8 cellular contexts compared by ENCODE assay signal in genomic region chr1:10694633-10695627, GRCh38.
DNase-seq lines count a peak whose midpoint lies in the region; ATAC-seq and TF ChIP-seq lines count a peak whose summit lies in the region.

No MANE protein-coding gene starts in this region.

- peaks cover 16% of the 10 kb centered on the region for H3K27me3 ChIP-seq in NT2/D1 (ENCODE audit: insufficient read depth, insufficient read length)

- H3K36me3 Mint-ChIP-seq in endothelial cell (ENCODE audit: low read depth, unreplicated experiment) = no peaks in the 10 kb centered on the region

- peaks cover 17% of the 10 kb centered on the region for H3K27me3 Mint-ChIP-seq in endothelial cell (ENCODE audit: unreplicated experiment)

- peak overlapping the region; percentile 39 for H3K4me3 ChIP-seq in NT2/D1 (ENCODE audit: insufficient read length, low read depth)

- peak overlapping the region; percentile 70 for H3K9ac ChIP-seq in NT2/D1 (ENCODE audit: insufficient read length, low read depth)

- no peaks in the 10 kb centered on the region for H3K9me3 ChIP-seq in NT2/D1 (ENCODE audit: insufficient read depth, low read length)

- no peaks in the 10 kb centered on the region for H3K9me3 Mint-ChIP-seq in endothelial cell (ENCODE audit: unreplicated experiment)

- H3K27ac Mint-ChIP-seq in endothelial cell (ENCODE audit: unreplicated experiment) = no peak overlapping the region

- no peaks in the 10 kb centered on the region for H3K36me3 ChIP-seq in NT2/D1 (ENCODE audit: insufficient read depth, insufficient read length, low read length)

- H3K4me1 ChIP-seq in NT2/D1 (ENCODE audit: insufficient read depth, insufficient read length) = peaks cover 9% of the 10 kb centered on the region

- peak; percentile 61 for ATAC-seq in GM19025 (IDR thresholded peaks at IDR 0.05; ENCODE audit: low read depth, unreplicated experiment)

- TF ChIP-seq CTCF in endothelial cell (IDR thresholded peaks at IDR 0.05; ENCODE audit: unreplicated experiment) = no peak

- peaks cover 5% of the 10 kb centered on the region for H3K4me1 Mint-ChIP-seq in endothelial cell (ENCODE audit: unreplicated experiment)

- DNase-seq in AG08395 (ENCODE audit: low spot score) = peak; percentile 94
- peak; percentile 39 for DNase-seq in HS-27A (ENCODE audit: low read depth)
- DNase-seq in NT2/D1 (ENCODE audit: low read depth, low spot score) = peak; percentile 43
- DNase-seq in activated CD8-positive, alpha-beta memory T cell treated with anti-CD3 and anti-CD28 coated beads, Interleukin-2, amount 50 U/mL, for 4 hours = peak; percentile 75
- DNase-seq in endothelial cell (ENCODE audit: low spot score) = peak; percentile 76
- peak; percentile 93 for DNase-seq in mesenteric fat pad (ENCODE audit: low spot score)
- DNase-seq in stimulated activated CD8-positive, alpha-beta memory T cell treated with anti-CD3 and anti-CD28 coated beads, Interleukin-12 subunit alpha, Interleukin-12 subunit beta, amount 100 ng/mL, for 4 hours (ENCODE audit: low read depth) = peak; percentile 62

- H3K4me3 Mint-ChIP-seq in endothelial cell (ENCODE audit: unreplicated experiment) = peak overlapping the region; percentile 90

Comparison
In these comparisons a context has a peak if more than half of its experiments do, and no peak if none do; other contexts are left out.
1. Peak in every context shown above with its lines: DNase-seq, ATAC-seq and H3K4me3 ChIP-seq.
2. DNase-seq: peak in every context shown above with its lines; median percentile 94 in AG08395; 93 in mesenteric fat pad; 76 in endothelial cell; 75 in activated CD8-positive, alpha-beta memory T cell treated with anti-CD3 and anti-CD28 coated beads, Interleukin-2, amount 50 U/mL, for 4 hours; 62 in stimulated activated CD8-positive, alpha-beta memory T cell treated with anti-CD3 and anti-CD28 coated beads, Interleukin-12 subunit alpha, Interleukin-12 subunit beta, amount 100 ng/mL, for 4 hours; 43 in NT2/D1; 39 in HS-27A.